Comparison of ENCODE assay signal across 1 cellular context in genomic region chr6:18654821-18655220, GRCh38.
TF ChIP-seq lines count a peak whose summit lies in the region.

No MANE protein-coding gene starts in this region.

TF ChIP-seq in GM23338, 12 proteins besides CTCF, POLR2A, EP300 and RAD21 (continued from another document):
- TF ChIP-seq, protein P1, sequence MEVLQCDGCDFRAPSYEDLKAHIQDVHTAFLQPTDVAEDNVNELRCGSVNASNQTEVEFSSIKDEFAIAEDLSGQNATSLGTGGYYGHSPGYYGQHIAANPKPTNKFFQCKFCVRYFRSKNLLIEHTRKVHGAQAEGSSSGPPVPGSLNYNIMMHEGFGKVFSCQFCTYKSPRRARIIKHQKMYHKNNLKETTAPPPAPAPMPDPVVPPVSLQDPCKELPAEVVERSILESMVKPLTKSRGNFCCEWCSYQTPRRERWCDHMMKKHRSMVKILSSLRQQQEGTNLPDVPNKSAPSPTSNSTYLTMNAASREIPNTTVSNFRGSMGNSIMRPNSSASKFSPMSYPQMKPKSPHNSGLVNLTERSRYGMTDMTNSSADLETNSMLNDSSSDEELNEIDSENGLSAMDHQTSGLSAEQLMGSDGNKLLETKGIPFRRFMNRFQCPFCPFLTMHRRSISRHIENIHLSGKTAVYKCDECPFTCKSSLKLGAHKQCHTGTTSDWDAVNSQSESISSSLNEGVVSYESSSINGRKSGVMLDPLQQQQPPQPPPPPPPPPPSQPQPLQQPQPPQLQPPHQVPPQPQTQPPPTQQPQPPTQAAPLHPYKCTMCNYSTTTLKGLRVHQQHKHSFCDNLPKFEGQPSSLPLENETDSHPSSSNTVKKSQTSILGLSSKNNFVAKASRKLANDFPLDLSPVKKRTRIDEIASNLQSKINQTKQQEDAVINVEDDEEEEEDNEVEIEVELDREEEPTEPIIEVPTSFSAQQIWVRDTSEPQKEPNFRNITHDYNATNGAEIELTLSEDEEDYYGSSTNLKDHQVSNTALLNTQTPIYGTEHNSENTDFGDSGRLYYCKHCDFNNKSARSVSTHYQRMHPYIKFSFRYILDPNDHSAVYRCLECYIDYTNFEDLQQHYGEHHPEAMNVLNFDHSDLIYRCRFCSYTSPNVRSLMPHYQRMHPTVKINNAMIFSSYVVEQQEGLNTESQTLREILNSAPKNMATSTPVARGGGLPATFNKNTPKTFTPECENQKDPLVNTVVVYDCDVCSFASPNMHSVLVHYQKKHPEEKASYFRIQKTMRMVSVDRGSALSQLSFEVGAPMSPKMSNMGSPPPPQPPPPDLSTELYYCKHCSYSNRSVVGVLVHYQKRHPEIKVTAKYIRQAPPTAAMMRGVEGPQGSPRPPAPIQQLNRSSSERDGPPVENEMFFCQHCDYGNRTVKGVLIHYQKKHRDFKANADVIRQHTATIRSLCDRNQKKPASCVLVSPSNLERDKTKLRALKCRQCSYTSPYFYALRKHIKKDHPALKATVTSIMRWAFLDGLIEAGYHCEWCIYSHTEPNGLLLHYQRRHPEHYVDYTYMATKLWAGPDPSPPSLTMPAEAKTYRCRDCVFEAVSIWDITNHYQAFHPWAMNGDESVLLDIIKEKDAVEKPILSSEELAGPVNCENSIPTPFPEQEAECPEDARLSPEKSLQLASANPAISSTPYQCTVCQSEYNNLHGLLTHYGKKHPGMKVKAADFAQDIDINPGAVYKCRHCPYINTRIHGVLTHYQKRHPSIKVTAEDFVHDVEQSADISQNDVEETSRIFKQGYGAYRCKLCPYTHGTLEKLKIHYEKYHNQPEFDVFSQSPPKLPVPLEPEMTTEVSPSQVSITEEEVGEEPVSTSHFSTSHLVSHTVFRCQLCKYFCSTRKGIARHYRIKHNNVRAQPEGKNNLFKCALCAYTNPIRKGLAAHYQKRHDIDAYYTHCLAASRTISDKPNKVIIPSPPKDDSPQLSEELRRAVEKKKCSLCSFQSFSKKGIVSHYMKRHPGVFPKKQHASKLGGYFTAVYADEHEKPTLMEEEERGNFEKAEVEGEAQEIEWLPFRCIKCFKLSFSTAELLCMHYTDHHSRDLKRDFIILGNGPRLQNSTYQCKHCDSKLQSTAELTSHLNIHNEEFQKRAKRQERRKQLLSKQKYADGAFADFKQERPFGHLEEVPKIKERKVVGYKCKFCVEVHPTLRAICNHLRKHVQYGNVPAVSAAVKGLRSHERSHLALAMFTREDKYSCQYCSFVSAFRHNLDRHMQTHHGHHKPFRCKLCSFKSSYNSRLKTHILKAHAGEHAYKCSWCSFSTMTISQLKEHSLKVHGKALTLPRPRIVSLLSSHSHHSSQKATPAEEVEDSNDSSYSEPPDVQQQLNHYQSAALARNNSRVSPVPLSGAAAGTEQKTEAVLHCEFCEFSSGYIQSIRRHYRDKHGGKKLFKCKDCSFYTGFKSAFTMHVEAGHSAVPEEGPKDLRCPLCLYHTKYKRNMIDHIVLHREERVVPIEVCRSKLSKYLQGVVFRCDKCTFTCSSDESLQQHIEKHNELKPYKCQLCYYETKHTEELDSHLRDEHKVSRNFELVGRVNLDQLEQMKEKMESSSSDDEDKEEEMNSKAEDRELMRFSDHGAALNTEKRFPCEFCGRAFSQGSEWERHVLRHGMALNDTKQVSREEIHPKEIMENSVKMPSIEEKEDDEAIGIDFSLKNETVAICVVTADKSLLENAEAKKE (CRISPR knock-in tag; IDR thresholded peaks at IDR 0.05), result no peak
- TF ChIP-seq POLR2AphosphoS5 (IDR thresholded peaks at IDR 0.05; ENCODE audit: low read depth) (no peak), EZH2 (IDR thresholded peaks at IDR 0.05; ENCODE audit: low read depth, unreplicated experiment) (no peak), CREB1 (CRISPR knock-in tag; IDR thresholded peaks at IDR 0.05; ENCODE audit: low read depth) (no peak)
